In genomic region chr7:26361637-26362036, GRCh38 we compare ENCODE assay signal across 25 cellular contexts.
"Had no signal": no experiment of that assay in that cellular context is flagged by ENCODE, and none has a peak within 500 bp of the region (broad histone marks: within the 10 kb centered on the region; RNA-seq: fewer than 3 reads in every experiment).

No MANE protein-coding gene starts in this region.

- H3K27me3 ChIP-seq: dorsolateral prefrontal cortex, gastrocnemius medialis, ovary, spleen, testis, vagina had no signal

- ATAC-seq: gastrocnemius medialis, left ventricle myocardium superior, natural killer cell, psoas muscle, right cardiac atrium had no signal

- H3K4me3 ChIP-seq: dorsolateral prefrontal cortex, gastrocnemius medialis, lung, ovary, psoas muscle, skin epidermis, stomach, testis, tibial artery, vagina had no signal

- H3K4me1 ChIP-seq: gastrocnemius medialis, psoas muscle, testis, tibial artery, vagina had no signal

- H3K36me3 ChIP-seq: gastrocnemius medialis, ovary, stomach, tibial artery, vagina had no signal

- DNase-seq: dorsolateral prefrontal cortex; effector CD4-positive, alpha-beta T cell; foreskin fibroblast; gastrocnemius medialis; head of caudate nucleus; left ventricle myocardium superior; natural killer cell; occipital lobe; ovary; posterior cingulate gyrus; psoas muscle; right cardiac atrium; spleen; stimulated activated CD4-positive, alpha-beta T cell treated with anti-CD3 and anti-CD28 coated beads, Interleukin-15, amount 100 ng/mL, for 24 hours; stimulated activated CD4-positive, alpha-beta T cell treated with anti-CD3 and anti-CD28 coated beads, Interleukin-4, amount 100 ng/mL, for 1 hour; stimulated activated CD8-positive, alpha-beta memory T cell treated with anti-CD3 and anti-CD28 coated beads, Interleukin-4, amount 100 ng/mL, for 48 hours; stimulated activated naive CD4-positive, alpha-beta T cell treated with Interleukin-2 at 50 U/mL for 16 hours; stomach; testis; tibial artery had no signal

- H3K9me3 ChIP-seq: gastrocnemius medialis, ovary, psoas muscle, spleen, stomach, testis, tibial artery, vagina had no signal

- H3K27ac ChIP-seq: dorsolateral prefrontal cortex, gastrocnemius medialis, ovary, psoas muscle, skin epidermis, stomach, testis, tibial artery, vagina had no signal

- FAIRE-seq: colon, keratinocyte had no signal
